ENCODE assay signal across 1 cellular context in the genomic region with DNA sequence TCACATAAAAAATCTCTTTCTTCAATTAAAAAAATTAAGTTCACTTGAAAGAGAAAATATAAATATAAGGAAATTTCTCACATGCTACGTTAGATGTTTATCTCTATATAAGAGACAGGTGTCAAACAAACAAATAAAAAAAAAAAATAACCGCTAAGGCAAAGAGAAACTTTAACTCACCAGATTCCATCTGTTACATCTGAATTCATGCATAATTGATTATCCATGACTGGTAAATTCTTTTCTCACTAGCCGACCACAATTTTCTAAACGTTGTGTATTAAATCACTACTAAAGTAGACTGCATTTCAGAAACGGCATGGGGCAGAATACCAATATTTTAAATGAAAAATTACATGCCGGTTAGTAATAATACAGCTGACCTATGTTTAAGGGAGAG.
TF ChIP-seq lines count a peak whose summit lies in the region.

No MANE protein-coding gene starts in this region.

TF ChIP-seq in SK-N-SH, 30 proteins besides CTCF, POLR2A, EP300 and RAD21:
- no peak for TF ChIP-seq IRF3 (IDR thresholded peaks at IDR 0.05; ENCODE audit: low read depth, low read length)
